Comparison of ENCODE assay signal across 8 cellular contexts in genomic region chr9:113578877-113579269, GRCh38.
DNase-seq lines count a peak whose midpoint lies in the region; ATAC-seq and TF ChIP-seq lines count a peak whose summit lies in the region.

No MANE protein-coding gene starts in this region.

- DNase-seq in AG08395 (ENCODE audit: low spot score) = peak; percentile 97
- DNase-seq in SJSA1 (ENCODE audit: low read depth in 1 of 2, low spot score in 2 of 2) = peak; percentile 93 to 97
- DNase-seq in activated naive CD4-positive, alpha-beta T cell treated with Interleukin-2 at 50 U/mL for 16 hours = peak; percentile 85
- DNase-seq in hepatic stellate cell (ENCODE audit: low spot score) = peak; percentile 99
- DNase-seq in stimulated activated CD4-positive, alpha-beta T cell treated with anti-CD3 and anti-CD28 coated beads, TNF-alpha, amount 100 ng/mL, for 48 hours (ENCODE audit: low read depth in 3 of 3) = peak; percentile 67 to 82 (median 81)
- no peak for DNase-seq in progenitor cell of endocrine pancreas (ENCODE audit: low spot score, unreplicated experiment)

- H3K27me3 Mint-ChIP-seq in progenitor cell of endocrine pancreas = no peaks in the 10 kb centered on the region

- H3K36me3 ChIP-seq in SJSA1 = peaks cover 38% of the 10 kb centered on the region

- no peaks in the 10 kb centered on the region for H3K9me3 Mint-ChIP-seq in progenitor cell of endocrine pancreas (ENCODE audit: low read depth)

- peaks cover 67% of the 10 kb centered on the region for H3K4me1 ChIP-seq in SJSA1 (replicated peaks)

- H3K27ac Mint-ChIP-seq in progenitor cell of endocrine pancreas = no peak overlapping the region

- no peaks in the 10 kb centered on the region for H3K36me3 Mint-ChIP-seq in progenitor cell of endocrine pancreas (ENCODE audit: insufficient read depth)

- H3K4me1 Mint-ChIP-seq in progenitor cell of endocrine pancreas (ENCODE audit: low read depth) = peaks cover 6% of the 10 kb centered on the region

- H3K4me3 Mint-ChIP-seq in progenitor cell of endocrine pancreas (ENCODE audit: low read depth) = no peak overlapping the region

- no peak overlapping the region for H3K4me3 ChIP-seq in SJSA1

- H3K27ac ChIP-seq in SJSA1 = peak overlapping the region; percentile 76

- no peaks in the 10 kb centered on the region for H3K9me3 ChIP-seq in SJSA1 (replicated peaks)

- no peak for TF ChIP-seq CTCF in progenitor cell of endocrine pancreas (IDR thresholded peaks at IDR 0.05; ENCODE audit: unreplicated experiment)

- peak; percentile 18 for TF ChIP-seq POLR2A in GM19193 (IDR thresholded peaks at IDR 0.05; ENCODE audit: extremely low read depth, insufficient read depth, insufficient read length)

- H3K27me3 ChIP-seq in SJSA1 (replicated peaks) = no peaks in the 10 kb centered on the region

- ATAC-seq in HG03354 (IDR thresholded peaks at IDR 0.05; ENCODE audit: poor library complexity, severe bottlenecking, unreplicated experiment) = peak; percentile 64
